Comparison of ENCODE assay signal across 9 cellular contexts in the genomic region with DNA sequence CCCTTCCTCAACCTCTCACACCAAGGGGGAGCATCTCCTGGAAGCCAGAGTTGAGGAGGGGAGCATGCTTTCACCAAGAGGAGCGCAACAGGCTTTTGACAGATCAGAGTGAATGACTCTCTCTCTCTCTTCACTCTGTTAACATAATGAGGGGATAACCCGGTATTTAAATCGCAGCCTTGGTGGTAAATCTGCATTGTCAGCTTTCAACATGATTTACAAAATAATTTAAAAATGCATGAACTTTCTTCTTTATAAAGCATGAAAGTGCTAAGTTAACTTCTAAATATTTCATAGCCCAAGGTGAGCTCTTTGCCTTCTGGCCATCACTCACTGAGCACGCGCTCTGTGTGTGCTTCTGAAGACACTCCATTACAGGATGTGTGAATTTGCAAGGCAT.
"Had no signal": no experiment of that assay in that cellular context is flagged by ENCODE, and none has a peak within 500 bp of the region (broad histone marks: within the 10 kb centered on the region; RNA-seq: fewer than 3 reads in every experiment).

No MANE protein-coding gene starts in this region.

- ATAC-seq: GM23338 had no signal

- DNase-seq: H9, HCEC 1CT, Kasumi-1, KG1 had no signal

- H3K9me3 Mint-ChIP-seq: GM23338, H9 had no signal

- H2AFZ ChIP-seq: GM23338 had no signal

- H3K4me2 ChIP-seq: GM23338 had no signal

- H3K36me3 Mint-ChIP-seq: IgD-negative memory B cell had no signal

- FAIRE-seq: H1, H54, HTR-8/SVneo had no signal

- H3K27ac Mint-ChIP-seq: GM23338, H9, IgD-negative memory B cell had no signal

- H3K4me1 Mint-ChIP-seq: IgD-negative memory B cell had no signal

- H3K4me3 ChIP-seq: GM23338 had no signal

- H3K4me3 Mint-ChIP-seq: GM23338, H9, IgD-negative memory B cell had no signal
